ENCODE assay signal across 8 cellular contexts in the genomic region with DNA sequence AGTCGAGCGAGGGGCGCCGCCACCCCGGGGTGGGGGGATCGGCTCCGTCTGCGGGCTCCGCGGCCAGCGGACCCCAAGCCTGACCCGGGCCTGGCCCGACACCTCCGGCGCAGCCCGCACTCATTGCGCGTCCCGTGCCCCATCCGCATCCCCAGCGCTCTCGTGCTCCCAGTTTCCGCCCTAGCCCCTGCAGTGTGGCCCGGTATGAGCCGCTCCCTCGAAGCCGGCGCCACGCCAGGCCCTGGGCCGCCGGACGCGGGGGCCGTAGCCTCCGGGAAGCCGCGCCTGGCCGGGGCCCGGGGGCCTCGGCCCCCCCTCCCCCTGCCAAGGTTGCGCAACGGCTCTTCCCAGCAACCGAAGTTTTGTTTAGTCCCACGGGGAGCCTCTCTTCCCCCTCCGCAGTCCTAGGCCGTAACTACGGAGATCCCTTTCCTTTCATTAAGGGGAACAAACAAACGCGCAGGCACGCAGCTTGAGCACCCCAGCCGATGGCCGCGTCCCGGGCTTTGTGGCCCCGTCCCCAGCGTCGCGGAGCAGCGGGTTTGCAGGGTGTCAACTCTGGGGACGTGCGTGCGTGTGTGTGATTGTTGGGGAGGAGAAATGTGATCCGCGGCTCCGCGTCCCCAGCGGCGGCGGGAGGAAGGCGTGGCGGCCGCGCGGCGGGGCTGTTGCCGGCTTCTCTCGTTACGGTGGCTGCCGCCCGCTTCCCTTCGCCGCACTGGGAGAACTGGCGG. TPM values are rescaled to one million over a fixed set of nuclear protein-coding genes. Genes with fewer than 3 reads are reported as not detected.
A peak's percentile ranks its signal among the peaks of the same experiment; 100 is the strongest.
DNase-seq lines count a peak whose midpoint lies in the region; ATAC-seq and TF ChIP-seq lines count a peak whose summit lies in the region.

No MANE protein-coding gene starts in this region.

- peaks cover 58% of the 10 kb centered on the region for H3K4me1 Mint-ChIP-seq in neural crest cell

- no peaks in the 10 kb centered on the region for H3K9me2 ChIP-seq in Karpas-422 (replicated peaks; ENCODE audit: insufficient read depth, low read length)

- H3K4me3 Mint-ChIP-seq in neural crest cell: peak overlapping the region; percentile 94

- H3K9me3 ChIP-seq in Karpas-422 (ENCODE audit: low read length) (no peaks in the 10 kb centered on the region), stomach (no peaks in the 10 kb centered on the region)

- no peaks in the 10 kb centered on the region for H3K9me3 Mint-ChIP-seq in neural crest cell

- H3K4me2 ChIP-seq in Karpas-422 (ENCODE audit: low read depth, low read length, poor library complexity, severe bottlenecking): peak overlapping the region; percentile 84

- H4K20me1 ChIP-seq in Karpas-422 (ENCODE audit: insufficient read depth, low read depth, low read length): peaks cover 13% of the 10 kb centered on the region; the same call in 1 of the 2 replicates

- H3K27me3 ChIP-seq in Karpas-422 (ENCODE audit: low read length): no peaks in the 10 kb centered on the region
- H3K27me3 ChIP-seq in stomach: no peaks in the 10 kb centered on the region

- H3K9ac ChIP-seq in Karpas-422 (ENCODE audit: low read length): peak overlapping the region; percentile 99

- peak; percentile 76 for TF ChIP-seq POLR2A in Raji (IDR thresholded peaks at IDR 0.05; ENCODE audit: insufficient read depth, low read depth, low read length)
- peak in 1 of 4 donors; percentile 62 for TF ChIP-seq POLR2A in stomach (IDR thresholded peaks at IDR 0.05)

- 0% methylated on average over 30 to 83 of the region's 83 CpGs for WGBS in stomach, 5 donors

- H3K36me3 ChIP-seq in Karpas-422 (ENCODE audit: insufficient read depth, low read length): no peaks in the 10 kb centered on the region
- no peaks in the 10 kb centered on the region for H3K36me3 ChIP-seq in stomach

- peaks cover 57% of the 10 kb centered on the region for H3K79me2 ChIP-seq in Karpas-422 (ENCODE audit: low read length)

- H3K4me3 ChIP-seq in Karpas-422 (ENCODE audit: low read length): peak overlapping the region; percentile 72
- peak overlapping the region; percentile 96 for H3K4me3 ChIP-seq in fibroblast of villous mesenchyme (ENCODE audit: low read depth, low read length)
- H3K4me3 ChIP-seq in stomach: peak overlapping the region; percentile 63 to 91 (median 73)

- peak; percentile 31 for TF ChIP-seq CTCF in fibroblast of villous mesenchyme (IDR thresholded peaks at IDR 0.05; ENCODE audit: insufficient read depth, low read depth, low read length)
- TF ChIP-seq CTCF in neural crest cell (conservative IDR thresholded peaks at IDR 0.05): peak; percentile 45
- peak in 5 of 7 experiments; percentile 12 to 59 (median 40) for TF ChIP-seq CTCF in stomach (IDR thresholded peaks at IDR 0.05)

- H2AFZ ChIP-seq in Karpas-422 (ENCODE audit: low read length): peak overlapping the region; percentile 92; the same call in 1 of the 2 replicates

- H3K4me1 ChIP-seq in Karpas-422 (ENCODE audit: low read length): peaks cover 42% of the 10 kb centered on the region
- peaks cover 13 to 45% (median 36%) of the 10 kb centered on the region in 4 donors for H3K4me1 ChIP-seq in stomach

- H3K27ac ChIP-seq in Karpas-422 (ENCODE audit: low read length) (peak overlapping the region; percentile 89), stomach (peak overlapping the region; percentile 96 to 100 (median 100))

- H3K27ac Mint-ChIP-seq in neural crest cell (ENCODE audit: unreplicated experiment): peak overlapping the region; percentile 91

- DNase-seq in EH (ENCODE audit: low read depth) (peak; percentile 85), Karpas-422 (peak; percentile 91), fibroblast of villous mesenchyme (ENCODE audit: low read depth) (peak; percentile 93), neural crest cell (ENCODE audit: low read depth, low spot score) (peak; percentile 69), stomach (peak; percentile 81)
- peak; percentile 90 for DNase-seq in activated effector memory CD4-positive, alpha-beta T cell treated with anti-CD3 and anti-CD28 coated beads, Interleukin-2, amount 50 U/mL, for 16 hours

- peak; percentile 40 for ATAC-seq in GM21825 (IDR thresholded peaks at IDR 0.05; ENCODE audit: unreplicated experiment)

- TF ChIP-seq EP300 in stomach (IDR thresholded peaks at IDR 0.05): peak; percentile 48

- intact Hi-C loops in stomach (cut with DNase I; ENCODE audit: low total_unique reads): no loop called here

- H3K27me3 Mint-ChIP-seq in neural crest cell (ENCODE audit: low read depth): no peaks in the 10 kb centered on the region

- peaks cover 2% of the 10 kb centered on the region for H3K36me3 Mint-ChIP-seq in neural crest cell (ENCODE audit: low read depth)

RNA-seq across cellular contexts. Expression of gene HIPK3, which starts 0.9 kb away (rescaled TPM):
- total RNA-seq in Karpas-422 (2014; rRNA removed; shearing (Covaris generic); ENCODE audit: low replicate concordance): 35.8 and 67.0 TPM in 2 replicates
- total RNA-seq in fibroblast of villous mesenchyme: 75.1 and 121 TPM in 2 replicates
- total RNA-seq in neural crest cell: 33.8 and 39.0 TPM in 2 replicates
- total RNA-seq in stomach: 100 to 1,000 TPM in 3 of 5 donors, 10 to 100 TPM in 2; 41.4 to 222 (median 113) TPM
- polyA plus RNA-seq in stomach: 10 to 100 TPM; 10.6 to 19.1 (median 18.4) TPM

Comparison
In these comparisons a context has a peak if more than half of its experiments do, and no peak if none do; other contexts are left out.
1. Peak in every context shown above with its lines: DNase-seq, ATAC-seq, H3K4me3 ChIP-seq and H3K27ac ChIP-seq.